In genomic region chr3:105647047-105647446, GRCh38 we compare ENCODE assay signal across 1 cellular context.
A peak's percentile ranks its signal among the peaks of the same experiment; 100 is the strongest.
TF ChIP-seq lines count a peak whose summit lies in the region.

No MANE protein-coding gene starts in this region.

TF ChIP-seq in K562, 482 proteins besides CTCF, POLR2A, EP300 and RAD21 (continued from another document):
- TF ChIP-seq IRF9 (tag; IDR thresholded peaks at IDR 0.05) (peak; percentile 59; the same call in 1 of the 2 replicates), FOSL1 (tag; conservative IDR thresholded peaks at IDR 0.05) (peak; percentile 93), AFF1 (IDR thresholded peaks at IDR 0.05; ENCODE audit: low read depth in 1 of 2, partially characterized antibody in 2 of 2) (no peak), CEBPB (tag; IDR thresholded peaks at IDR 0.05) (peak; percentile 84), ARID1B (IDR thresholded peaks at IDR 0.05) (peak; percentile 51), SMARCA4 (IDR thresholded peaks at IDR 0.05) (peak; percentile 71)
- TF ChIP-seq, protein P1, sequence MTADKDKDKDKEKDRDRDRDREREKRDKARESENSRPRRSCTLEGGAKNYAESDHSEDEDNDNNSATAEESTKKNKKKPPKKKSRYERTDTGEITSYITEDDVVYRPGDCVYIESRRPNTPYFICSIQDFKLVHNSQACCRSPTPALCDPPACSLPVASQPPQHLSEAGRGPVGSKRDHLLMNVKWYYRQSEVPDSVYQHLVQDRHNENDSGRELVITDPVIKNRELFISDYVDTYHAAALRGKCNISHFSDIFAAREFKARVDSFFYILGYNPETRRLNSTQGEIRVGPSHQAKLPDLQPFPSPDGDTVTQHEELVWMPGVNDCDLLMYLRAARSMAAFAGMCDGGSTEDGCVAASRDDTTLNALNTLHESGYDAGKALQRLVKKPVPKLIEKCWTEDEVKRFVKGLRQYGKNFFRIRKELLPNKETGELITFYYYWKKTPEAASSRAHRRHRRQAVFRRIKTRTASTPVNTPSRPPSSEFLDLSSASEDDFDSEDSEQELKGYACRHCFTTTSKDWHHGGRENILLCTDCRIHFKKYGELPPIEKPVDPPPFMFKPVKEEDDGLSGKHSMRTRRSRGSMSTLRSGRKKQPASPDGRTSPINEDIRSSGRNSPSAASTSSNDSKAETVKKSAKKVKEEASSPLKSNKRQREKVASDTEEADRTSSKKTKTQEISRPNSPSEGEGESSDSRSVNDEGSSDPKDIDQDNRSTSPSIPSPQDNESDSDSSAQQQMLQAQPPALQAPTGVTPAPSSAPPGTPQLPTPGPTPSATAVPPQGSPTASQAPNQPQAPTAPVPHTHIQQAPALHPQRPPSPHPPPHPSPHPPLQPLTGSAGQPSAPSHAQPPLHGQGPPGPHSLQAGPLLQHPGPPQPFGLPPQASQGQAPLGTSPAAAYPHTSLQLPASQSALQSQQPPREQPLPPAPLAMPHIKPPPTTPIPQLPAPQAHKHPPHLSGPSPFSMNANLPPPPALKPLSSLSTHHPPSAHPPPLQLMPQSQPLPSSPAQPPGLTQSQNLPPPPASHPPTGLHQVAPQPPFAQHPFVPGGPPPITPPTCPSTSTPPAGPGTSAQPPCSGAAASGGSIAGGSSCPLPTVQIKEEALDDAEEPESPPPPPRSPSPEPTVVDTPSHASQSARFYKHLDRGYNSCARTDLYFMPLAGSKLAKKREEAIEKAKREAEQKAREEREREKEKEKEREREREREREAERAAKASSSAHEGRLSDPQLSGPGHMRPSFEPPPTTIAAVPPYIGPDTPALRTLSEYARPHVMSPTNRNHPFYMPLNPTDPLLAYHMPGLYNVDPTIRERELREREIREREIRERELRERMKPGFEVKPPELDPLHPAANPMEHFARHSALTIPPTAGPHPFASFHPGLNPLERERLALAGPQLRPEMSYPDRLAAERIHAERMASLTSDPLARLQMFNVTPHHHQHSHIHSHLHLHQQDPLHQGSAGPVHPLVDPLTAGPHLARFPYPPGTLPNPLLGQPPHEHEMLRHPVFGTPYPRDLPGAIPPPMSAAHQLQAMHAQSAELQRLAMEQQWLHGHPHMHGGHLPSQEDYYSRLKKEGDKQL (CRISPR knock-in tag; IDR thresholded peaks at IDR 0.05; ENCODE audit: borderline replicate concordance): no peak
